16 cellular contexts compared by ENCODE assay signal in genomic region chr19:13506550-13506878, GRCh38. TPM values are rescaled to one million over a fixed set of nuclear protein-coding genes. Genes with fewer than 3 reads are reported as not detected.
DNase-seq lines count a peak whose midpoint lies in the region; ATAC-seq, FAIRE-seq and TF ChIP-seq lines count a peak whose summit lies in the region.
"Had no signal": no experiment of that assay in that cellular context is flagged by ENCODE, and none has a peak within 500 bp of the region (broad histone marks: within the 10 kb centered on the region; RNA-seq: fewer than 3 reads in every experiment).

No MANE protein-coding gene starts in this region.

- peak overlapping the region; percentile 37 for H4K5ac ChIP-seq in H1 (ENCODE audit: insufficient read length, low read depth, low read length)

- no peak for TF ChIP-seq EP300 in H1 (IDR thresholded peaks at IDR 0.05; ENCODE audit: borderline replicate concordance in 1 of 2, low read depth in 2 of 2, low read length in 2 of 2)
- no peak for TF ChIP-seq EP300 in neural cell (conservative IDR thresholded peaks at IDR 0.05; ENCODE audit: poor library complexity, severe bottlenecking)

- H3K4me2 ChIP-seq in H1 (ENCODE audit: insufficient read depth in 1 of 2, low read depth in 2 of 2, low read length in 2 of 2) (peak overlapping the region; percentile 91 to 93), neural cell (ENCODE audit: low read length) (peak overlapping the region; percentile 100)
- H3K4me2 ChIP-seq: PC-9 had no signal

- TF ChIP-seq CTCF in H1 (IDR thresholded peaks at IDR 0.05; ENCODE audit: control extremely low read depth in 1 of 3, insufficient read depth in 1 of 3, low read depth in 1 of 3, low read length in 3 of 3) (no peak), neural cell (IDR thresholded peaks at IDR 0.05; ENCODE audit: poor library complexity, severe bottlenecking) (no peak), Calu3 (IDR thresholded peaks at IDR 0.05; ENCODE audit: unreplicated experiment) (no peak), pancreas (IDR thresholded peaks at IDR 0.05) (no peak)

- no peaks in the 10 kb centered on the region for H3F3A ChIP-seq in neural cell (ENCODE audit: insufficient read depth, low read length, poor library complexity, severe bottlenecking)

- FAIRE-seq in A204.1 (lab: Jason Lieb, UNC) (peak; percentile 91), H1 (lab: Jason Lieb, UNC) (no peak), pancreas (lab: Jason Lieb, UNC) (no peak)
- FAIRE-seq: frontal cortex had no signal

- in situ Hi-C loops in G401 (cut with HindIII; ENCODE audit: low sequenced_read_pairs): no loop called here

- peaks cover 0 to 20% of the 10 kb centered on the region in 2 experiments; a peak in 1 of 4 replicates for H3K79me2 ChIP-seq in H1 (ENCODE audit: control insufficient read depth in 1 of 2, insufficient read depth in 2 of 2, low read length in 2 of 2)
- H3K79me2 ChIP-seq in neural cell (replicated peaks; ENCODE audit: insufficient read depth, low read length): no peaks in the 10 kb centered on the region

- intact Hi-C loops in Calu3 (cut with micrococcal nuclease; ENCODE audit: unreplicated experiment) (no loop called here), pancreas (cut with DNase I) (no loop called here)

- no peak overlapping the region for H2AK5ac ChIP-seq in H1 (ENCODE audit: low read depth, low read length)

- H3K36me3 Mint-ChIP-seq in Calu3 (ENCODE audit: insufficient read depth, unreplicated experiment): no peaks in the 10 kb centered on the region

- H3K27me3 ChIP-seq in H1 (replicated peaks in 1 of 4; ENCODE audit: control insufficient read depth in 3 of 4, extremely low read depth in 1 of 4, insufficient read depth in 3 of 4, low read length in 3 of 4) (peaks cover 0 to 5% (median 0%) of the 10 kb centered on the region in 4 experiments; a peak in 4 of 7 replicates), neural cell (ENCODE audit: insufficient read depth, low read depth, low read length) (peaks cover 14% of the 10 kb centered on the region), pancreas (peaks cover 0 to 3% (median 0%) of the 10 kb centered on the region in 4 donors)

- H3K27me3 Mint-ChIP-seq in Calu3 (ENCODE audit: unreplicated experiment): peaks cover 75% of the 10 kb centered on the region

- no peak overlapping the region; the same call in 1 of the 2 replicates for H3K18ac ChIP-seq in H1 (ENCODE audit: extremely low read depth, low read length)

- ATAC-seq in GM18505 (IDR thresholded peaks at IDR 0.05; ENCODE audit: unreplicated experiment) (no peak), pancreas (no peak)
- ATAC-seq: sciatic nerve had no signal

- no peak overlapping the region for H4K8ac ChIP-seq in H1 (ENCODE audit: extremely low read depth, insufficient read depth, low read length)

- H3K23me2 ChIP-seq in H1 (ENCODE audit: low read depth, low read length): peaks cover 8% of the 10 kb centered on the region

- H3K4me3 Mint-ChIP-seq in Calu3 (ENCODE audit: low read depth, unreplicated experiment): no peak overlapping the region
- H3K4me3 Mint-ChIP-seq: activated CD4-positive, alpha-beta memory T cell treated with anti-CD3 and anti-CD28 coated beads, Interleukin-2, amount 10 ng/mL, durations not matched to agents 7 days and 5 days had no signal

- H3K4me1 Mint-ChIP-seq in Calu3 (ENCODE audit: low read depth, unreplicated experiment): no peaks in the 10 kb centered on the region
- H3K4me1 Mint-ChIP-seq: activated CD4-positive, alpha-beta memory T cell treated with anti-CD3 and anti-CD28 coated beads, Interleukin-2, amount 10 ng/mL, durations not matched to agents 7 days and 5 days had no signal

- H3K9me3 ChIP-seq in H1 (ENCODE audit: insufficient read depth in 2 of 2, low read depth in 1 of 2, low read length in 1 of 2): no peaks in the 10 kb centered on the region
- no peaks in the 10 kb centered on the region for H3K9me3 ChIP-seq in neural cell (ENCODE audit: low read length)
- no peaks in the 10 kb centered on the region for H3K9me3 ChIP-seq in pancreas
- H3K9me3 ChIP-seq: vagina had no signal

- H3K9ac ChIP-seq in H1 (replicated peaks in 1 of 4; ENCODE audit: extremely low read depth in 1 of 4, low read depth in 3 of 4, low read length in 3 of 4): no peak overlapping the region; a peak in 1 of 7 replicates
- peak overlapping the region; percentile 91 for H3K9ac ChIP-seq in neural cell (ENCODE audit: low read length)

- H3K27ac Mint-ChIP-seq in Calu3 (ENCODE audit: unreplicated experiment): no peak overlapping the region
- H3K27ac Mint-ChIP-seq: activated CD4-positive, alpha-beta memory T cell treated with anti-CD3 and anti-CD28 coated beads, Interleukin-2, amount 10 ng/mL, durations not matched to agents 7 days and 5 days; memory B cell had no signal

- no peak overlapping the region for H3K27ac ChIP-seq in H1 (ENCODE audit: low read depth, low read length)
- no peak overlapping the region for H3K27ac ChIP-seq in neural cell (ENCODE audit: low read length)
- no peak overlapping the region for H3K27ac ChIP-seq in pancreas
- H3K27ac ChIP-seq: C4-2B, PC-9, vagina had no signal

- H2BK20ac ChIP-seq in H1 (ENCODE audit: low read length): no peak overlapping the region

- H3K56ac ChIP-seq in H1 (replicated peaks; ENCODE audit: insufficient read length, low read depth, low read length): no peak overlapping the region

- BruUV-seq in Calu3 (replicated peaks; lab: Mats Ljungman, UMichigan): no TSS peak

- H3K36me3 ChIP-seq in H1 (ENCODE audit: control insufficient read depth in 2 of 4, insufficient read depth in 4 of 4, low read length in 3 of 4) (peaks cover 0 to 7% (median 3%) of the 10 kb centered on the region in 4 experiments; a peak in 4 of 8 replicates), neural cell (ENCODE audit: insufficient read depth, low read length) (no peaks in the 10 kb centered on the region), pancreas (no peaks in the 10 kb centered on the region)
- H3K36me3 ChIP-seq: vagina had no signal

- H3K79me1 ChIP-seq in H1 (ENCODE audit: low read depth, low read length): no peaks in the 10 kb centered on the region; the same call in 1 of the 2 replicates

- POLR2A ChIA-PET in H1 (lab: Charles Lee; ENCODE audit: partially characterized antibody): interaction anchor here (0.5 to 1.7 kb wide), 13 partner anchors 9 to 719 kb away, joined by 3 to 4 read pairs (median 3); no protein-coding TSS in a partner anchor

- H4K20me1 ChIP-seq in H1 (replicated peaks in 1 of 2; ENCODE audit: control insufficient read depth in 1 of 2, insufficient read depth in 2 of 2, low read length in 2 of 2) (peaks cover 0 to 2% of the 10 kb centered on the region in 2 experiments), neural cell (ENCODE audit: insufficient read depth) (no peaks in the 10 kb centered on the region)

- H3K4me3 ChIP-seq in H1 (ENCODE audit: extremely low read depth in 1 of 4, insufficient read depth in 2 of 4, low read depth in 3 of 4, low read length in 4 of 4): peak overlapping the region; percentile 44 to 99 (median 62); a peak in 7 of 8 replicates
- H3K4me3 ChIP-seq in neural cell (ENCODE audit: low read length): peak overlapping the region; percentile 86
- peak overlapping the region in 1 of 4 donors; percentile 36 for H3K4me3 ChIP-seq in pancreas
- H3K4me3 ChIP-seq: PC-9 had no signal

- WGBS in H1 (ENCODE audit: extremely low coverage in 1 of 2, insufficient coverage in 1 of 2, insufficient read length in 1 of 2, insufficient replicate concordance in 2 of 2, low coverage in 1 of 2, low lambda C conversion rate in 2 of 2, missing lambda C conversion rate in 1 of 2), 2 experiments: 3% methylated on average over 10 of the region's 15 CpGs; no CpG with 5 or more reads in 1 of the 2 experiments
- 1 to 2% methylated on average over 15 of the region's 15 CpGs for WGBS in pancreas, 2 donors

- no peak overlapping the region for H3K14ac ChIP-seq in H1 (ENCODE audit: insufficient read length)

- no peak overlapping the region for H2BK15ac ChIP-seq in H1 (ENCODE audit: low read length)

- no peak overlapping the region for H2BK12ac ChIP-seq in H1 (ENCODE audit: low read depth, low read length)

- TF ChIP-seq POLR2A in H1 (IDR thresholded peaks at IDR 0.05; ENCODE audit: control extremely low read depth in 1 of 2, low read depth in 2 of 2, low read length in 2 of 2) (no peak), GM18505 (IDR thresholded peaks at IDR 0.05; ENCODE audit: borderline replicate concordance, extremely low read depth, insufficient read depth, insufficient read length) (no peak)

- H3K23ac ChIP-seq in H1 (ENCODE audit: insufficient read length): no peak overlapping the region

- CTCF ChIA-PET in H1 (lab: Charles Lee; ENCODE audit: partially characterized antibody): interaction anchor here (0.6 to 1.6 kb wide), 4 partner anchors 10 to 131 kb away, joined by 3 to 6 read pairs (median 4); no protein-coding TSS in a partner anchor
- CTCF ChIA-PET in Calu3 (lab: Charles Lee): no interaction called here

- TF ChIP-seq RAD21 in H1 (IDR thresholded peaks at IDR 0.05 in 1 of 2, conservative IDR thresholded peaks at IDR 0.05 in 1 of 2; ENCODE audit: low read depth in 2 of 2, low read length in 2 of 2) (no peak), neural cell (conservative IDR thresholded peaks at IDR 0.05) (no peak)

- H3K4me1 ChIP-seq in H1 (replicated peaks in 1 of 4; ENCODE audit: control insufficient read depth in 3 of 4, insufficient read depth in 4 of 4, low read length in 3 of 4) (peaks cover 0 to 7% (median 3%) of the 10 kb centered on the region in 4 experiments; a peak in 6 of 7 replicates), pancreas (no peaks in the 10 kb centered on the region)

- no peak overlapping the region for H2BK120ac ChIP-seq in H1 (replicated peaks; ENCODE audit: low read depth, low read length)

- no peak overlapping the region for H2AFZ ChIP-seq in H1 (ENCODE audit: low read length)
- no peak overlapping the region for H2AFZ ChIP-seq in neural cell (ENCODE audit: low read depth, low read length)
- H2AFZ ChIP-seq: PC-9 had no signal

- no peak overlapping the region for H4K91ac ChIP-seq in H1 (replicated peaks; ENCODE audit: insufficient read length, low read length)

- no peak overlapping the region for H2BK5ac ChIP-seq in H1 (ENCODE audit: low read depth, low read length)

- DNase-seq in G401 (ENCODE audit: low spot score): peak; percentile 84
- DNase-seq in H1 (ENCODE audit: low read depth in 1 of 2, low spot score in 2 of 2): peak in 1 of 2 experiments; percentile 54
- no peak for DNase-seq in Calu3
- no peak for DNase-seq in T-helper 1 cell
- DNase-seq in pancreas: no peak
- DNase-seq: activated CD4-positive, alpha-beta memory T cell treated with anti-CD3 and anti-CD28 coated beads, Interleukin-2, amount 10 ng/mL, durations not matched to agents 7 days and 5 days; NCI-H2227 treated with DMSO at 0.1 percent for 48 hours; PC-9 had no signal

- no peak overlapping the region for H3K4ac ChIP-seq in H1 (replicated peaks; ENCODE audit: insufficient read length, low read depth, low read length)

- no peaks in the 10 kb centered on the region for H3K9me2 ChIP-seq in neural cell (ENCODE audit: insufficient read depth, low read length)

- H3K9me3 Mint-ChIP-seq in Calu3 (ENCODE audit: low read depth, unreplicated experiment): no peaks in the 10 kb centered on the region
- H3K9me3 Mint-ChIP-seq: activated CD4-positive, alpha-beta memory T cell treated with anti-CD3 and anti-CD28 coated beads, Interleukin-2, amount 10 ng/mL, durations not matched to agents 7 days and 5 days had no signal

RNA-seq across cellular contexts. Expression of gene CACNA1A, which starts 0.2 kb away (rescaled TPM):
- total RNA-seq in G401 (2014; rRNA removed; shearing (Covaris generic)): 0.24 and 0.31 TPM in 2 replicates
- total RNA-seq in H1 (2021; fragmentation: NEBNext Ultra II Directional; extraction: Animal tissue kit (Norgen Biotek cat#: 25700)): 25.3 and 25.7 TPM in 2 replicates
- polyA plus RNA-seq in H1 (2011; rRNA removed) (10.7 and 12.8 TPM in 2 replicates), neural cell (6.9 and 13.7 TPM in 2 replicates), pancreas (10 to 100 TPM; 20.4 to 42.6 TPM)
- polyA plus RNA-seq in H1 (2011; cell fraction: cytosol; rRNA removed): 9.8 TPM
- 46.3 TPM for polyA plus RNA-seq in H1 (2011; cell fraction: nucleus; rRNA removed)
- 20.3 to 23.5 TPM (median 23.0 TPM) in 4 replicates for polyA plus RNA-seq in H1 (2012, experiment 1 of 2)
- 6.8 TPM for polyA plus RNA-seq in H1 (2012, experiment 2 of 2)
- 13.1 TPM for polyA plus RNA-seq in H1 (2013, experiment 1 of 2)
- polyA plus RNA-seq in H1 (2013, experiment 2 of 2): 10.4 TPM
- 44.2 and 51.2 TPM in 2 replicates for polyA minus RNA-seq in H1 (2011; rRNA and poly(A)+ RNA removed)
- polyA minus RNA-seq in H1 (2011; cell fraction: cytosol; rRNA and poly(A)+ RNA removed): 16.4 TPM
- polyA minus RNA-seq in H1 (2011; cell fraction: nucleus; rRNA and poly(A)+ RNA removed): 71.1 TPM
- 39.2 and 42.7 TPM in 2 replicates for polyA minus RNA-seq in neural cell
- total RNA-seq in Calu3 (2022) (0.61 and 0.85 TPM in 2 replicates), pancreas (1 to 10 TPM; 2.4 to 8.6 (median 5.2) TPM)
